In the genomic region with DNA sequence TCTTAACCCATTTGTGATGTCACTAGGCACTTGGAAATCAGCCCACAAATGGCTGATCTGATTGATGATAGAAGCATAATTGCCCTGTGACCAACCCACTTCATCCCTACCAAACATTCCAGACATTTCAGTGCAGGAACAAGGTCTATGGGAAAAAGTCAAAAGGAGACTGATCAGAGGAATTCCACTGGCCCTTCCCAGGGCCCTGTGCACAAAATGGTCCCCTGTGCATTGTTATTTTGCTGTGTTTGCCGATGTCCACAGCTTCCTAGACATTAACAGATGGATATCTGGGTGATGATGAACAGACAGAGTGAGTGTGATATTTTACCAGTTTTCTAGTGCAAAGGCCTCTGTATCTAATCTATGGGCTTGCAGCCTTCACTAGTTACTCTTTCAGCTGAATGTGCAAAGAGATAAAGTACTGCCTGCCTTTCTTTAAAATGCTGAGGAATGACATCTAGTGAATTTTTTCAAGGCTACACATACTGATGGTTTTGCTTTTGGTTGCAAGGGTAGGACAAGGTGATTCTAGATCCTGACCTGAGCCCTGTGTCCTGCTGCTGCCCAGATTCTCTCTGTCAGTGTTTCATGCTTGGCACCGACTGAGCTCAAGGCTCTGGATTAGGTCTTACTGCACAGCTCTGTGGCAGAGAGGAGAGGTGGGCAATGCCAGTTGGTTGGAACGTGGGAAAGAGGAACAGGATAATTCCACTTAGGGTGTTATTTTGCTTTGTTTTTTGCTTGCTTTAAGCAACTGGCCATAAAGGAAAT, we compare ENCODE assay signal across 12 cellular contexts. TPM values are rescaled to one million over a fixed set of nuclear protein-coding genes. Genes with fewer than 3 reads are reported as not detected.
DNase-seq lines count a peak whose midpoint lies in the region; ATAC-seq and TF ChIP-seq lines count a peak whose summit lies in the region.
"Had no signal": no experiment of that assay in that cellular context is flagged by ENCODE, and none has a peak within 500 bp of the region (broad histone marks: within the 10 kb centered on the region; RNA-seq: fewer than 3 reads in every experiment).

No MANE protein-coding gene starts in this region.

- ATAC-seq in left cardiac atrium (peak; percentile 43 to 78), HG03139 (IDR thresholded peaks at IDR 0.05; ENCODE audit: unreplicated experiment) (no peak), GM21737 (IDR thresholded peaks at IDR 0.05; ENCODE audit: unreplicated experiment) (no peak)

- H3K27ac ChIP-seq in brain microvascular endothelial cell (peak overlapping the region; percentile 100), rectal smooth muscle tissue (ENCODE audit: low read depth, low read length) (peak overlapping the region; percentile 91)

- peaks cover 37% of the 10 kb centered on the region for H3K4me1 ChIP-seq in rectal smooth muscle tissue (ENCODE audit: control insufficient read depth, insufficient read depth, low read length)
- H3K4me1 ChIP-seq: adrenal gland had no signal

- in situ Hi-C loops in brain microvascular endothelial cell (cut with HindIII; ENCODE audit: low pct_ligation_motif_present, low sequenced_read_pairs) = no loop called here

- peak; percentile 33 for DNase-seq in ELR (ENCODE audit: low read depth)
- DNase-seq in brain microvascular endothelial cell = peak; percentile 86
- DNase-seq in left cardiac atrium = no peak
- no peak for DNase-seq in anterior cingulate cortex (lab: John Stamatoyannopoulos, UW)
- no peak for DNase-seq in germinal center (ENCODE audit: low spot score)
- DNase-seq: adrenal gland; foreskin melanocyte; midbrain; stimulated activated CD8-positive, alpha-beta memory T cell treated with anti-CD3 and anti-CD28 coated beads, Interleukin-4, amount 100 ng/mL, for 48 hours had no signal

- no peak for TF ChIP-seq CTCF in brain microvascular endothelial cell (IDR thresholded peaks at IDR 0.05; ENCODE audit: low read depth, low read length, missing control alignments)

- H3K4me3 ChIP-seq in brain microvascular endothelial cell (ENCODE audit: low read depth, low read length) (no peak overlapping the region), rectal smooth muscle tissue (ENCODE audit: low read length) (no peak overlapping the region)
- H3K4me3 ChIP-seq: adrenal gland had no signal

- H3K36me3 ChIP-seq in brain microvascular endothelial cell (replicated peaks) = peaks cover 9% of the 10 kb centered on the region
- no peaks in the 10 kb centered on the region for H3K36me3 ChIP-seq in rectal smooth muscle tissue (ENCODE audit: control insufficient read depth, insufficient read depth, low read length)
- H3K36me3 ChIP-seq: adrenal gland had no signal

- H3K27me3 ChIP-seq in brain microvascular endothelial cell (replicated peaks) (no peaks in the 10 kb centered on the region), rectal smooth muscle tissue (ENCODE audit: control insufficient read depth, insufficient read depth, low read length) (no peaks in the 10 kb centered on the region)
- H3K27me3 ChIP-seq: adrenal gland had no signal

- intact Hi-C loops in left cardiac atrium (cut with DNase I) = no loop called here

- H3K9ac ChIP-seq in rectal smooth muscle tissue (ENCODE audit: low read length) = no peak overlapping the region

RNA-seq across cellular contexts. Expression of a gene that starts 55.4 kb away (rescaled TPM):
- 100 to 1,000 TPM; 181 to 194 TPM for total RNA-seq in left cardiac atrium

Comparison
In these comparisons a context has a peak if more than half of its experiments do, and no peak if none do; other contexts are left out.
1. DNase-seq: peak in ELR (single experiment) and brain microvascular endothelial cell (single experiment); none in left cardiac atrium (single experiment), anterior cingulate cortex (0 of 58) and germinal center (single experiment).
2. ATAC-seq: peak in left cardiac atrium (2 of 2); none in HG03139 (single experiment) and GM21737 (single experiment).